Comparison of ENCODE assay signal across 29 cellular contexts in genomic region chr14:104439625-104440024, GRCh38.
"Had no signal": no experiment of that assay in that cellular context is flagged by ENCODE, and none has a peak within 500 bp of the region (broad histone marks: within the 10 kb centered on the region; RNA-seq: fewer than 3 reads in every experiment).

No MANE protein-coding gene starts in this region.

- H3K9me3 Mint-ChIP-seq: neural crest cell had no signal

- H3K36me3 ChIP-seq: esophagus squamous epithelium, lower lobe of right lung, neutrophil, prostate gland, right atrium auricular region, stomach, thyroid gland had no signal

- H3K9ac ChIP-seq: parathyroid adenoma had no signal

- H3K4me1 ChIP-seq: parathyroid adenoma, prostate gland had no signal

- H2AFZ ChIP-seq: parathyroid adenoma had no signal

- H3K36me3 Mint-ChIP-seq: memory B cell; mesothelial cell of epicardium; naive B cell; natural killer cell treated with Interleukin-12 subunit alpha and Interleukin-12 subunit beta and Interleukin-15 and Interleukin-18, amount 100 ng/mL, for 72 hours had no signal

- H3K4me2 ChIP-seq: smooth muscle cell had no signal

- H3K27ac ChIP-seq: coronary artery, esophagus squamous epithelium, lower lobe of right lung, neutrophil, parathyroid adenoma, prostate gland, right atrium auricular region, stomach, thyroid gland had no signal

- H3K4me3 Mint-ChIP-seq: memory B cell; mesothelial cell of epicardium; naive B cell; natural killer cell treated with Interleukin-12 subunit alpha and Interleukin-12 subunit beta and Interleukin-15 and Interleukin-18, amount 100 ng/mL, for 72 hours; neural crest cell; stimulated activated effector memory CD8-positive, alpha-beta T cell treated with anti-CD3 and anti-CD28 coated beads, Interleukin-12 subunit alpha, Interleukin-12 subunit beta, amount 100 ng/mL, for 72 hours had no signal

- H3K4me1 Mint-ChIP-seq: neural crest cell had no signal

- H3K79me2 ChIP-seq: parathyroid adenoma had no signal

- H3K9me3 ChIP-seq: esophagus squamous epithelium, lower lobe of right lung, mucosa of descending colon, neutrophil, prostate gland, right atrium auricular region, stomach, thyroid gland had no signal

- H3K27me3 Mint-ChIP-seq: natural killer cell treated with Interleukin-12 subunit alpha and Interleukin-12 subunit beta and Interleukin-15 and Interleukin-18, amount 100 ng/mL, for 72 hours had no signal

- H3K27ac Mint-ChIP-seq: memory B cell; mesothelial cell of epicardium; natural killer cell treated with Interleukin-12 subunit alpha and Interleukin-12 subunit beta and Interleukin-15 and Interleukin-18, amount 100 ng/mL, for 72 hours; stimulated activated effector memory CD8-positive, alpha-beta T cell treated with anti-CD3 and anti-CD28 coated beads, Interleukin-12 subunit alpha, Interleukin-12 subunit beta, amount 100 ng/mL, for 72 hours had no signal

- FAIRE-seq: endothelial cell of umbilical vein, frontal cortex, keratinocyte had no signal

- DNase-seq: dermis blood vessel endothelial cell; effector memory CD4-positive, alpha-beta T cell; esophagus squamous epithelium; left ventricle myocardium superior; lower lobe of right lung; mucosa of descending colon; naive B cell; stimulated activated CD4-positive, alpha-beta T cell treated with anti-CD3 and anti-CD28 coated beads, Interleukin-12 subunit alpha, Interleukin-12 subunit beta, amount 100 ng/mL, for 4 hours; stimulated activated CD4-positive, alpha-beta T cell treated with anti-CD3 and anti-CD28 coated beads, Interleukin-1b, Interleukin-23, amount 100 ng/mL, for 48 hours; stimulated activated CD4-positive, alpha-beta T cell treated with anti-CD3 and anti-CD28 coated beads, Interleukin-4, amount 100 ng/mL, for 1 hour; stimulated activated naive CD4-positive, alpha-beta T cell treated with Interleukin-2 at 50 U/mL for 16 hours; stomach; thyroid gland; trophoblast cell had no signal

- H3K27me3 ChIP-seq: esophagus squamous epithelium, right atrium auricular region, stomach, thyroid gland had no signal

- H3K4me3 ChIP-seq: coronary artery, esophagus squamous epithelium, lower lobe of right lung, mucosa of descending colon, prostate gland, right atrium auricular region, smooth muscle cell, stomach, thyroid gland had no signal

- ATAC-seq: left ventricle myocardium superior; lower lobe of right lung; mucosa of descending colon; natural killer cell treated with Interleukin-12 subunit alpha and Interleukin-12 subunit beta and Interleukin-15 and Interleukin-18, amount 100 ng/mL, for 72 hours; sciatic nerve; stimulated activated effector memory CD8-positive, alpha-beta T cell treated with anti-CD3 and anti-CD28 coated beads, Interleukin-12 subunit alpha, Interleukin-12 subunit beta, amount 100 ng/mL, for 72 hours had no signal
